Comparison of ENCODE assay signal across 8 cellular contexts in the genomic region with DNA sequence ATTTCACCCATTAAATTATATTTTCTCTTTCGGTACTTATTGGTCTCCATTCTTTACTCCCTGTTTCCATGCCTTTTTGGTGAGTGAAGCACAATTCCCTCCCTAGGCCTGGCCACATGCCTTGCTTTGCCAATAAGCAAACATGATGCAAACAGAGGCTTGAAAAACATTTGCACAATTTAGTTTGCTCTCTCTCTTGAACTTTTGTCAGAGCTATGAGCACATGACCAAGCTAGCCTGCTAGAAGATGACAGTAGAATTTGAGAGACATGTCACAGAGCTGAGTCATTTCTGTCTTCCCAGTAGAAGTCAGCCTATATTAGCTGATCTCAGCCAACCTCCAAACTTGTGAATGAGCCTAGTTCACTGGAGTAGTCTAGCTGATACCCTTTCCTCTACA. TPM values are rescaled to one million over a fixed set of nuclear protein-coding genes. Genes with fewer than 3 reads are reported as not detected.
A peak's percentile ranks its signal among the peaks of the same experiment; 100 is the strongest.
DNase-seq lines count a peak whose midpoint lies in the region; ATAC-seq lines count a peak whose summit lies in the region.

No MANE protein-coding gene starts in this region.

- DNase-seq in Daoy (ENCODE audit: low read depth): peak; percentile 34
- peak; percentile 3 for DNase-seq in SW480 (ENCODE audit: low spot score)
- DNase-seq in kidney glomerular epithelial cell (lab: John Stamatoyannopoulos, UW): peak; percentile 43
- no peak for DNase-seq in posterior vena cava (ENCODE audit: low spot score)
- DNase-seq in stimulated activated naive CD4-positive, alpha-beta T cell treated with Interleukin-2 at 50 U/mL for 16 hours (lab: John Stamatoyannopoulos, UW): no peak
- DNase-seq in left colon: no peak

- ATAC-seq in GM19438 (IDR thresholded peaks at IDR 0.05; ENCODE audit: low read depth, unreplicated experiment) (peak; percentile 87), HG03342 (IDR thresholded peaks at IDR 0.05; ENCODE audit: unreplicated experiment) (peak; percentile 97), left colon (no peak)

- intact Hi-C loops in posterior vena cava (cut with DNase I): no loop called here
- intact Hi-C loops in left colon (cut with DNase I, micrococcal nuclease): no loop called here

RNA-seq across cellular contexts. Expression of gene ANGPTL3, which starts 24.6 kb away (rescaled TPM):
- total RNA-seq in Daoy (2014; rRNA removed; shearing (Covaris generic)): not detected in 2 replicates
- not detected for total RNA-seq in posterior vena cava
- not detected for total RNA-seq in left colon

Comparison
In these comparisons a context has a peak if more than half of its experiments do, and no peak if none do; other contexts are left out.
1. DNase-seq: peak in Daoy (single experiment), SW480 (single experiment) and kidney glomerular epithelial cell (single experiment); none in posterior vena cava (single experiment), stimulated activated naive CD4-positive, alpha-beta T cell treated with Interleukin-2 at 50 U/mL for 16 hours (single experiment) and left colon (0 of 2).